10 cellular contexts compared by ENCODE assay signal in the genomic region with DNA sequence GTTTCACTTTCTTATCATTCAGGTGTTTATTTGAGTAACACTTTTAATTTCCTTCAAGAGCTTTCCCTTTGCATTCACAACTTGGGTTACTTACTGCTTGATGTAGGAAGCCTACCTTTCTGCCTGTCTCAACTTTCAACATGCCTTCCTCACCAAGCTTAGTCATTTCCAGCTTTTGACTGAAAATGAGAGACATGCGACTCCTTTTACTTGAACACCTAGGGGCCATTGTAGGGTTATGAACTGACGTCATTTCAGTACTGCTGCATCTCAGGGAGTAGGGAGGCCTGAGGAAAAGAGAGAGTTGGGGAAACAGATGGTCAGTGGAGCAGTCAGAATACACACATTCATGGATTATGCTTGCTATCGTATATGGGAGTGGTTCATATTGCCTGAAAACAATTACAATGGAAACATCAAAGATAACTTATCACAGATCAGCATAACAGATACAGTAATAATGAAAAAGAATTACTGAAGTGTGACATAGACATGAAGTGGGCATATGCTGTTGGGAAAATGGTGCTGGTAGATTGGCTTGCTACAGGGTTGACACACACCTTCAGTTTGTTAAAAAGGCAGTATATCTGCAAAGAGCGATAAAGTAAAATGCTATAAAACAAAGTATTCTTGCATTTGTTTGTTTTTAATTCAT. TPM values are rescaled to one million over a fixed set of nuclear protein-coding genes. Genes with fewer than 3 reads are reported as not detected.
DNase-seq lines count a peak whose midpoint lies in the region; ATAC-seq and TF ChIP-seq lines count a peak whose summit lies in the region.
"Had no signal": no experiment of that assay in that cellular context is flagged by ENCODE, and none has a peak within 500 bp of the region (broad histone marks: within the 10 kb centered on the region; RNA-seq: fewer than 3 reads in every experiment).

No MANE protein-coding gene starts in this region.

- H3K9me3 ChIP-seq in endodermal cell (ENCODE audit: control insufficient read depth, low read length) = no peaks in the 10 kb centered on the region
- H3K9me3 ChIP-seq: suprapubic skin had no signal

- DNase-seq in endodermal cell (no peak), foreskin fibroblast (no peak), NCI-H1105 treated with DMSO at 0.1 percent for 48 hours (lab: John Stamatoyannopoulos, UW) (no peak), GDM1 (lab: John Stamatoyannopoulos, UW) (no peak)
- DNase-seq: NCI-H1092 had no signal

- peaks cover 53% of the 10 kb centered on the region for H3K36me3 Mint-ChIP-seq in endodermal cell (ENCODE audit: low read depth)

- 90 to 100% methylated on average over 3 of the region's 4 CpGs for WGBS in endodermal cell (ENCODE audit: insufficient coverage in 1 of 2, insufficient read length in 1 of 2), 2 experiments

- H3K27me3 ChIP-seq in endodermal cell (ENCODE audit: control insufficient read depth, insufficient read depth, low read length, poor library complexity, severe bottlenecking) = no peaks in the 10 kb centered on the region
- H3K27me3 ChIP-seq: suprapubic skin had no signal

- H3K9me3 Mint-ChIP-seq in endodermal cell = no peaks in the 10 kb centered on the region

- H3K4me3 Mint-ChIP-seq in endodermal cell = no peak overlapping the region

- H3K27ac Mint-ChIP-seq in endodermal cell = peak overlapping the region; percentile 44

- TF ChIP-seq CTCF in endodermal cell (conservative IDR thresholded peaks at IDR 0.05) (no peak), foreskin fibroblast (IDR thresholded peaks at IDR 0.05; ENCODE audit: low read depth, low read length) (no peak)

- H3K27me3 Mint-ChIP-seq in endodermal cell (ENCODE audit: insufficient read depth) = no peaks in the 10 kb centered on the region

- H3K27ac ChIP-seq in endodermal cell (ENCODE audit: low read depth, low read length) = no peak overlapping the region
- H3K27ac ChIP-seq: suprapubic skin had no signal

- no peak overlapping the region for H3K4me3 ChIP-seq in endodermal cell (ENCODE audit: low read length)
- H3K4me3 ChIP-seq in foreskin fibroblast (ENCODE audit: low read depth in 1 of 2, low read length in 2 of 2) = no peak overlapping the region
- H3K4me3 ChIP-seq: suprapubic skin had no signal

- peaks cover 6% of the 10 kb centered on the region for H3K4me1 ChIP-seq in endodermal cell (ENCODE audit: control insufficient read depth, insufficient read depth, low read length)

- ATAC-seq in GM18508 (IDR thresholded peaks at IDR 0.05; ENCODE audit: insufficient read depth, unreplicated experiment) (peak; percentile 98), GM21390 (IDR thresholded peaks at IDR 0.05; ENCODE audit: unreplicated experiment) (peak; percentile 97), HG03342 (IDR thresholded peaks at IDR 0.05; ENCODE audit: unreplicated experiment) (peak; percentile 97), esophagus mucosa (no peak)

- H3K36me3 ChIP-seq in endodermal cell (ENCODE audit: control insufficient read depth, insufficient read depth, low read length) = peaks cover 47% of the 10 kb centered on the region

- H3K9ac ChIP-seq in endodermal cell (ENCODE audit: extremely low read depth, low read length, poor library complexity, severe bottlenecking) = no peak overlapping the region

- H3K4me1 Mint-ChIP-seq in endodermal cell = peaks cover 58% of the 10 kb centered on the region

RNA-seq across cellular contexts. Expression of a gene that starts 25.7 kb away (rescaled TPM):
- total RNA-seq in endodermal cell (10 to 100 TPM; 32.6 to 60.8 TPM), esophagus mucosa (19.5 TPM)
- polyA plus RNA-seq in endodermal cell (2013, experiment 1 of 2) = 10.2 TPM
- 10.1 TPM for polyA plus RNA-seq in endodermal cell (2013, experiment 2 of 2)
